ENCODE assay signal across 8 cellular contexts in genomic region chr2:176130153-176130916, GRCh38. TPM values are rescaled to one million over a fixed set of nuclear protein-coding genes. Genes with fewer than 3 reads are reported as not detected.
DNase-seq lines count a peak whose midpoint lies in the region; ATAC-seq and TF ChIP-seq lines count a peak whose summit lies in the region.

No MANE protein-coding gene starts in this region.

- CTCF ChIA-PET in Caco-2 (lab: Charles Lee), result interaction anchor here (1.1 kb wide), 1 partner anchor 424 kb away, joined by 4 read pairs; no protein-coding TSS in a partner anchor

- H3K4me3 ChIP-seq in Caco-2 (ENCODE audit: low read depth, low read length), result peak overlapping the region; percentile 32

- H3K4me1 ChIP-seq in Caco-2, result peaks cover 25% of the 10 kb centered on the region

- H3K9me3 ChIP-seq in Caco-2, result no peaks in the 10 kb centered on the region

- peak in 1 of 2 experiments; percentile 42 for DNase-seq in Caco-2
- DNase-seq in NCI-H345 (lab: John Stamatoyannopoulos, UW), result peak; percentile 76
- DNase-seq in central memory CD8-positive, alpha-beta T cell (ENCODE audit: low spot score in 2 of 2), result no peak
- peak; percentile 22 for DNase-seq in myocyte (ENCODE audit: low read depth)
- DNase-seq in Ammon's horn (ENCODE audit: low spot score), result no peak
- DNase-seq in NCI-H1048 (lab: John Stamatoyannopoulos, UW), result no peak
- DNase-seq in midbrain (lab: John Stamatoyannopoulos, UW), result no peak

- H3K27me3 Mint-ChIP-seq in Caco-2 (ENCODE audit: insufficient read depth, unreplicated experiment), result peaks cover 66% of the 10 kb centered on the region
- H3K27me3 Mint-ChIP-seq in central memory CD8-positive, alpha-beta T cell, result peaks cover 90% of the 10 kb centered on the region

- H3K27me3 ChIP-seq in Caco-2 (replicated peaks; ENCODE audit: control insufficient read depth, insufficient read depth, low read length), result peaks cover 17% of the 10 kb centered on the region

- H3K27ac Mint-ChIP-seq in Caco-2 (ENCODE audit: unreplicated experiment), result no peak overlapping the region
- peak overlapping the region; percentile 55 for H3K27ac Mint-ChIP-seq in central memory CD8-positive, alpha-beta T cell (ENCODE audit: low read depth)

- ATAC-seq in central memory CD8-positive, alpha-beta T cell (replicated peaks; ENCODE audit: extremely low read depth, poor library complexity, severe bottlenecking), result peak; percentile 22
- ATAC-seq in GM19463 (IDR thresholded peaks at IDR 0.05; ENCODE audit: unreplicated experiment), result no peak

- intact Hi-C loops in Caco-2 (cut with micrococcal nuclease; ENCODE audit: unreplicated experiment), result no loop called here

- H3K4me3 Mint-ChIP-seq in Caco-2 (ENCODE audit: unreplicated experiment), result peak overlapping the region; percentile 66
- H3K4me3 Mint-ChIP-seq in central memory CD8-positive, alpha-beta T cell, result peak overlapping the region; percentile 69

- TF ChIP-seq CTCF in Caco-2 (IDR thresholded peaks at IDR 0.05; ENCODE audit: insufficient read depth in 1 of 2, low read depth in 1 of 2, low read length in 1 of 2, severe bottlenecking in 1 of 2, unreplicated experiment in 1 of 2), result no peak

- H3K36me3 ChIP-seq in Caco-2 (ENCODE audit: control insufficient read depth, insufficient read depth, low read length), result no peaks in the 10 kb centered on the region

- no peaks in the 10 kb centered on the region for H3K36me3 Mint-ChIP-seq in Caco-2 (ENCODE audit: insufficient read depth, unreplicated experiment)
- peaks cover 28% of the 10 kb centered on the region for H3K36me3 Mint-ChIP-seq in central memory CD8-positive, alpha-beta T cell (ENCODE audit: insufficient read depth)

- POLR2A ChIA-PET in Caco-2 (lab: Charles Lee), result interaction anchor here (0.6 kb wide), 1 partner anchor 445 kb away, joined by 4 read pairs; no protein-coding TSS in a partner anchor

- no TSS peak for BruUV-seq in Caco-2 (replicated peaks; lab: Mats Ljungman, UMichigan)

- H3K9me3 Mint-ChIP-seq in Caco-2 (ENCODE audit: unreplicated experiment), result no peaks in the 10 kb centered on the region
- no peaks in the 10 kb centered on the region for H3K9me3 Mint-ChIP-seq in central memory CD8-positive, alpha-beta T cell

- H3K4me1 Mint-ChIP-seq in Caco-2 (ENCODE audit: low read depth, unreplicated experiment), result peaks cover 29% of the 10 kb centered on the region
- peaks cover 33% of the 10 kb centered on the region for H3K4me1 Mint-ChIP-seq in central memory CD8-positive, alpha-beta T cell

RNA-seq across cellular contexts. Expression of gene HOXD8, which starts 0.8 kb away (rescaled TPM):
- not detected in 2 replicates for total RNA-seq in Caco-2 (2022)
- 0.88 and 2.2 TPM in 2 replicates for total RNA-seq in myocyte
- 2.3 TPM for polyA plus RNA-seq in myocyte (2012)

RNA-seq across cellular contexts. Expression of gene HOXD9, which starts 7.8 kb away (rescaled TPM):
- total RNA-seq in Caco-2 (2022), result not detected in 2 replicates
- 0.16 and 0.29 TPM in 2 replicates for total RNA-seq in myocyte
- 0.21 TPM for polyA plus RNA-seq in myocyte (2012)

RNA-seq across cellular contexts. Expression of gene HOXD10, which starts 13.8 kb away (rescaled TPM):
- total RNA-seq in Caco-2 (2022) (not detected in 2 replicates), myocyte (not detected in 2 replicates)
- not detected for polyA plus RNA-seq in myocyte (2012)

RNA-seq across cellular contexts. Expression of gene HOXD4, which starts 21.0 kb away (rescaled TPM):
- total RNA-seq in Caco-2 (2022) (1.00 and 1.2 TPM in 2 replicates), myocyte (not detected in 2 replicates)
- polyA plus RNA-seq in myocyte (2012), result 0.16 TPM

RNA-seq across cellular contexts. Expression of gene HOXD11, which starts 23.3 kb away (rescaled TPM):
- not detected in 2 replicates for total RNA-seq in Caco-2 (2022)
- total RNA-seq in myocyte, result not detected in 2 replicates
- not detected for polyA plus RNA-seq in myocyte (2012)

Comparison
In these comparisons a context has a peak if more than half of its experiments do, and no peak if none do; other contexts are left out.
1. DNase-seq: peak in NCI-H345 (single experiment) and myocyte (single experiment); none in central memory CD8-positive, alpha-beta T cell (0 of 2), Ammon's horn (single experiment), NCI-H1048 (single experiment) and midbrain (single experiment).